Comparison of ENCODE assay signal across 8 cellular contexts in the genomic region with DNA sequence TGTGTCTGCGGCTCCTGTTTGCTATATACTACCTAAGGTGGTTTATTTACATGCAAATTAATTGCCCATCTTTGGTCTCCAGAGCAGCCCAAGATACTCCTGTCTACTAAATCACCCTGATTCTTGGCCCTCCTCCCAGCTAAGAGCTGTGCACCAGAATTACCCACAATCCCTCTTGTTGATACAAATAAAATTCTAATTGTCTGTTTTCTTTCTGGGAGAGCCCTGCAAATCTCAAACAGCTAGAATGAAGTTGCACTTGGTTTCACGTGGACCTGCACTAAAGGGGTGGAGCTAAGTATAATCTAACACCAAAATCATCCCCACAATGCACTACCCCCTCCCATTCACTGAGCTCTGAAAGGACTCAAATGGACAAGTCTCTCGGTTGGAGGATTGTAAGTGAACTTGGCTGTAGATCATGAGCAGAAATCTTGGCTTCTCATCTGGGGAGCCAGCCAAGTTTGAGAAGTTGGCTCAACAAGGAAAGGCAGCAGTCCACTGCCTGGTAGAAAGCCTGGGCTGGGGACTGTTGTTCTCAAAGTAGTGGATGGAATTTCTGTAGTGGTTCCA. TPM values are rescaled to one million over a fixed set of nuclear protein-coding genes. Genes with fewer than 3 reads are reported as not detected.
A peak's percentile ranks its signal among the peaks of the same experiment; 100 is the strongest.
DNase-seq lines count a peak whose midpoint lies in the region; ATAC-seq and TF ChIP-seq lines count a peak whose summit lies in the region.

No MANE protein-coding gene starts in this region.

- peaks cover 80% of the 10 kb centered on the region for H3K4me1 Mint-ChIP-seq in central memory CD8-positive, alpha-beta T cell
- H3K4me1 Mint-ChIP-seq in endothelial cell (ENCODE audit: unreplicated experiment): peaks cover 9% of the 10 kb centered on the region

- H3K4me3 Mint-ChIP-seq in central memory CD8-positive, alpha-beta T cell: peak overlapping the region; percentile 53
- no peak overlapping the region for H3K4me3 Mint-ChIP-seq in endothelial cell (ENCODE audit: unreplicated experiment)

- intact Hi-C loops in Right ventricle myocardium inferior (cut with DNase I) (loop anchor here (5.0 kb wide), 1 partner anchor 63 kb away; no protein-coding TSS in a partner anchor), cardiac septum (cut with DNase I) (no loop called here), uterus (cut with DNase I; ENCODE audit: low total_unique reads) (no loop called here)

- no peaks in the 10 kb centered on the region for H3K9me3 ChIP-seq in uterus

- H3K4me3 ChIP-seq in uterus: no peak overlapping the region

- H3K27me3 Mint-ChIP-seq in central memory CD8-positive, alpha-beta T cell: no peaks in the 10 kb centered on the region
- peaks cover 2% of the 10 kb centered on the region for H3K27me3 Mint-ChIP-seq in endothelial cell (ENCODE audit: unreplicated experiment)

- no peak overlapping the region for H3K27ac Mint-ChIP-seq in central memory CD8-positive, alpha-beta T cell (ENCODE audit: low read depth)
- no peak overlapping the region for H3K27ac Mint-ChIP-seq in endothelial cell (ENCODE audit: unreplicated experiment)

- H3K9me3 Mint-ChIP-seq in central memory CD8-positive, alpha-beta T cell: no peaks in the 10 kb centered on the region
- H3K9me3 Mint-ChIP-seq in endothelial cell (ENCODE audit: unreplicated experiment): no peaks in the 10 kb centered on the region

- H3K4me1 ChIP-seq in uterus: peaks cover 16 to 36% of the 10 kb centered on the region in 2 donors

- TF ChIP-seq POLR2A in uterus (IDR thresholded peaks at IDR 0.05): no peak

- H3K27ac ChIP-seq in uterus: peak overlapping the region; percentile 65 to 90

- H3K27me3 ChIP-seq in uterus: no peaks in the 10 kb centered on the region

- H3K36me3 Mint-ChIP-seq in central memory CD8-positive, alpha-beta T cell (ENCODE audit: insufficient read depth): peaks cover 48% of the 10 kb centered on the region
- H3K36me3 Mint-ChIP-seq in endothelial cell (ENCODE audit: low read depth, unreplicated experiment): peaks cover 29% of the 10 kb centered on the region

- DNase-seq in Right ventricle myocardium inferior (ENCODE audit: missing footprints): no peak
- DNase-seq in cardiac septum (ENCODE audit: low spot score): no peak
- DNase-seq in central memory CD8-positive, alpha-beta T cell (ENCODE audit: low spot score in 2 of 2): no peak
- DNase-seq in midbrain (lab: John Stamatoyannopoulos, UW): peak; percentile 80
- peak; percentile 77 to 81 for DNase-seq in uterus
- DNase-seq in endothelial cell (ENCODE audit: low spot score): no peak
- no peak for DNase-seq in hepatic stellate cell (ENCODE audit: low spot score)

- H3K36me3 ChIP-seq in uterus: no peaks in the 10 kb centered on the region

- TF ChIP-seq CTCF in uterus (IDR thresholded peaks at IDR 0.05) (no peak), endothelial cell (IDR thresholded peaks at IDR 0.05; ENCODE audit: unreplicated experiment) (no peak)

- ATAC-seq in Right ventricle myocardium inferior: peak; percentile 84
- ATAC-seq in central memory CD8-positive, alpha-beta T cell (replicated peaks; ENCODE audit: extremely low read depth, poor library complexity, severe bottlenecking): no peak
- ATAC-seq in HG02938 (IDR thresholded peaks at IDR 0.05; ENCODE audit: unreplicated experiment): no peak

RNA-seq across cellular contexts. Expression of gene MAX, which starts 6.6 kb away (rescaled TPM):
- 92.1 TPM for total RNA-seq in Right ventricle myocardium inferior
- 80.8 TPM for total RNA-seq in cardiac septum
- 100 to 1,000 TPM in 1 of 4 donors, 10 to 100 TPM in 3; 32.6 to 153 (median 68.4) TPM for total RNA-seq in uterus
- 76.1 TPM for total RNA-seq in endothelial cell (ENCODE audit: unreplicated experiment)

Comparison
In these comparisons a context has a peak if more than half of its experiments do, and no peak if none do; other contexts are left out.
1. DNase-seq: peak in midbrain (single experiment) and uterus (2 of 2); none in Right ventricle myocardium inferior (single experiment), cardiac septum (single experiment), central memory CD8-positive, alpha-beta T cell (0 of 2), endothelial cell (single experiment) and hepatic stellate cell (single experiment).